2 cellular contexts compared by ENCODE assay signal in genomic region chr1:171141336-171142051, GRCh38.
TF ChIP-seq lines count a peak whose summit lies in the region.

No MANE protein-coding gene starts in this region.

TF ChIP-seq in IMR-90, 13 proteins besides CTCF, POLR2A, EP300 and RAD21:
- TF ChIP-seq, protein P1, sequence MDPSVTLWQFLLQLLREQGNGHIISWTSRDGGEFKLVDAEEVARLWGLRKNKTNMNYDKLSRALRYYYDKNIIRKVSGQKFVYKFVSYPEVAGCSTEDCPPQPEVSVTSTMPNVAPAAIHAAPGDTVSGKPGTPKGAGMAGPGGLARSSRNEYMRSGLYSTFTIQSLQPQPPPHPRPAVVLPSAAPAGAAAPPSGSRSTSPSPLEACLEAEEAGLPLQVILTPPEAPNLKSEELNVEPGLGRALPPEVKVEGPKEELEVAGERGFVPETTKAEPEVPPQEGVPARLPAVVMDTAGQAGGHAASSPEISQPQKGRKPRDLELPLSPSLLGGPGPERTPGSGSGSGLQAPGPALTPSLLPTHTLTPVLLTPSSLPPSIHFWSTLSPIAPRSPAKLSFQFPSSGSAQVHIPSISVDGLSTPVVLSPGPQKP (IDR thresholded peaks at IDR 0.05; ENCODE audit: borderline replicate concordance, low read depth, low read length), result no peak
- TF ChIP-seq NFE2L2 (IDR thresholded peaks at IDR 0.05; ENCODE audit: low read depth, low read length) (peak; percentile 81; the same call in 1 of the 2 replicates), RCOR1 (IDR thresholded peaks at IDR 0.05; ENCODE audit: insufficient replicate concordance, low read length) (peak; percentile 23)

TF ChIP-seq in HepG2, 621 proteins besides CTCF, POLR2A, EP300 and RAD21:
- TF ChIP-seq, protein P2, sequence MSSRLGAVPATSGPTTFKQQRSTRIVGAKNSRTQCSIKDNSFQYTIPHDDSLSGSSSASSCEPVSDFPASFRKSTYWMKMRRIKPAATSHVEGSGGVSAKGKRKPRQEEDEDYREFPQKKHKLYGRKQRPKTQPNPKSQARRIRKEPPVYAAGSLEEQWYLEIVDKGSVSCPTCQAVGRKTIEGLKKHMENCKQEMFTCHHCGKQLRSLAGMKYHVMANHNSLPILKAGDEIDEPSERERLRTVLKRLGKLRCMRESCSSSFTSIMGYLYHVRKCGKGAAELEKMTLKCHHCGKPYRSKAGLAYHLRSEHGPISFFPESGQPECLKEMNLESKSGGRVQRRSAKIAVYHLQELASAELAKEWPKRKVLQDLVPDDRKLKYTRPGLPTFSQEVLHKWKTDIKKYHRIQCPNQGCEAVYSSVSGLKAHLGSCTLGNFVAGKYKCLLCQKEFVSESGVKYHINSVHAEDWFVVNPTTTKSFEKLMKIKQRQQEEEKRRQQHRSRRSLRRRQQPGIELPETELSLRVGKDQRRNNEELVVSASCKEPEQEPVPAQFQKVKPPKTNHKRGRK (CRISPR knock-in tag; IDR thresholded peaks at IDR 0.05), result no peak
- no peak for TF ChIP-seq CBFB (CRISPR knock-in tag; IDR thresholded peaks at IDR 0.05)
- no peak for TF ChIP-seq SCMH1 (CRISPR knock-in tag; IDR thresholded peaks at IDR 0.05; ENCODE audit: borderline replicate concordance)
- TF ChIP-seq ZNF652 (CRISPR knock-in tag; IDR thresholded peaks at IDR 0.05; ENCODE audit: borderline replicate concordance, low read depth), result no peak
- no peak for TF ChIP-seq SRF (IDR thresholded peaks at IDR 0.05; ENCODE audit: low read depth, low read length)
- TF ChIP-seq, protein P3, sequence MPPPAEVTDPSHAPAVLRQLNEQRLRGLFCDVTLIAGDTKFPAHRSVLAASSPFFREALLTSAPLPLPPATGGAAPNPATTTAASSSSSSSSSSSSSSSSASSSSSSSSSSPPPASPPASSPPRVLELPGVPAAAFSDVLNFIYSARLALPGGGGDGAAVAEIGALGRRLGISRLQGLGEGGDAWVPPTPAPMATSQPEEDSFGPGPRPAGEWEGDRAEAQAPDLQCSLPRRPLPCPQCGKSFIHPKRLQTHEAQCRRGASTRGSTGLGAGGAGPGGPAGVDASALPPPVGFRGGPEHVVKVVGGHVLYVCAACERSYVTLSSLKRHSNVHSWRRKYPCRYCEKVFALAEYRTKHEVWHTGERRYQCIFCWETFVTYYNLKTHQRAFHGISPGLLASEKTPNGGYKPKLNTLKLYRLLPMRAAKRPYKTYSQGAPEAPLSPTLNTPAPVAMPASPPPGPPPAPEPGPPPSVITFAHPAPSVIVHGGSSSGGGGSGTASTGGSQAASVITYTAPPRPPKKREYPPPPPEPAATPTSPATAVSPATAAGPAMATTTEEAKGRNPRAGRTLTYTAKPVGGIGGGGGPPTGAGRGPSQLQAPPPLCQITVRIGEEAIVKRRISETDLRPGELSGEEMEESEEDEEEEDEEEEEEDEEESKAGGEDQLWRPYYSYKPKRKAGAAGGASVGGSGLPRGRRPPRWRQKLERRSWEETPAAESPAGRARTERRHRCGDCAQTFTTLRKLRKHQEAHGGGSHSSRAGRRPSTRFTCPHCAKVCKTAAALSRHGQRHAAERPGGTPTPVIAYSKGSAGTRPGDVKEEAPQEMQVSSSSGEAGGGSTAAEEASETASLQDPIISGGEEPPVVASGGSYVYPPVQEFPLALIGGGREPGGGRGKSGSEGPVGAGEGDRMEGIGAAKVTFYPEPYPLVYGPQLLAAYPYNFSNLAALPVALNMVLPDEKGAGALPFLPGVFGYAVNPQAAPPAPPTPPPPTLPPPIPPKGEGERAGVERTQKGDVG (CRISPR knock-in tag; IDR thresholded peaks at IDR 0.05; ENCODE audit: borderline replicate concordance), result no peak
- no peak for TF ChIP-seq HNRNPLL (IDR thresholded peaks at IDR 0.05; ENCODE audit: low read depth, low read length, poor library complexity, severe bottlenecking)
- TF ChIP-seq ZNF768 (CRISPR knock-in tag; IDR thresholded peaks at IDR 0.05), result no peak
- no peak for TF ChIP-seq NPAS2 (CRISPR knock-in tag; IDR thresholded peaks at IDR 0.05; ENCODE audit: borderline replicate concordance)
- no peak for TF ChIP-seq ZNF34 (CRISPR knock-in tag; IDR thresholded peaks at IDR 0.05; ENCODE audit: borderline replicate concordance)
- TF ChIP-seq ZNF839 (CRISPR knock-in tag; IDR thresholded peaks at IDR 0.05; ENCODE audit: borderline replicate concordance), result no peak
- no peak for TF ChIP-seq ZNF331 (CRISPR knock-in tag; IDR thresholded peaks at IDR 0.05)
- TF ChIP-seq KLF9 (CRISPR knock-in tag; IDR thresholded peaks at IDR 0.05; ENCODE audit: low read depth), result no peak
- TF ChIP-seq CC2D1A (CRISPR knock-in tag; IDR thresholded peaks at IDR 0.05), result no peak
- no peak for TF ChIP-seq GFI1 (CRISPR knock-in tag; IDR thresholded peaks at IDR 0.05; ENCODE audit: borderline replicate concordance)
- TF ChIP-seq KLF12 (CRISPR knock-in tag; IDR thresholded peaks at IDR 0.05; ENCODE audit: borderline replicate concordance), result no peak
- TF ChIP-seq IRF2 (CRISPR knock-in tag; IDR thresholded peaks at IDR 0.05), result no peak
